Comparison of ENCODE assay signal across 15 cellular contexts in the genomic region with DNA sequence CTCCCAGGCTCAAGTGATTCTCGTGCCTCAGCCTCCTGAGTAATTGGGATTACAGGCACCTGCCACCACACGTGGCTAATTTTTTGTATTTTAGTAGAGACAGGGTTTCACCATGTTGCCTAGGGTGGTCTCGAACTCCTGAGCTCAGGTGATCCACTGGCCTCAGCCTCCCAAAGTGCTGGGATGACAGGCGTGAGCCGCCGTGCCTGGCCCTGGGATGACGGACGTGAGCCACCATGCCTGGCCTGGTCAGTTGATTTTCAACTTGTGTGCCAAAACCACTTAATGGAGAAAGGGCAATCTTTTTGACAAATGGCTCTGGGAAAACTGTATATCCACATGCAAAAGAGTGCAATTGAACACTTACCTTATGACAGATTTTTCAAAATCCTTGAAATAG. TPM values are rescaled to one million over a fixed set of nuclear protein-coding genes. Genes with fewer than 3 reads are reported as not detected.
"Had no signal": no experiment of that assay in that cellular context is flagged by ENCODE, and none has a peak within 500 bp of the region (broad histone marks: within the 10 kb centered on the region; RNA-seq: fewer than 3 reads in every experiment).

No MANE protein-coding gene starts in this region.

RNA-seq across cellular contexts. Expression of gene MUC5B, which starts 7.0 kb away (rescaled TPM):
- total RNA-seq: activated B cell treated with CpG ODN at 0.5 μM for 24 hours; activated CD4-positive, alpha-beta memory T cell treated with anti-CD3 and anti-CD28 coated beads for 36 hours; activated CD4-positive, alpha-beta T cell treated with anti-CD3 and anti-CD28 coated beads, Interleukin-2, amount 10 ng/mL, durations not matched to agents 24 days and 14 days; activated CD8-positive, alpha-beta memory T cell treated with anti-CD3 and anti-CD28 coated beads for 36 hours; activated CD8-positive, alpha-beta T cell treated with anti-CD3 and anti-CD28 coated beads for 36 hours; activated naive CD4-positive, alpha-beta T cell treated with anti-CD3 and anti-CD28 coated beads for 36 hours; activated naive CD4-positive, alpha-beta T cell treated with anti-CD3 and anti-CD28 coated beads, Interleukin-2, amount 50 U/mL, for 72 hours; activated naive CD8-positive, alpha-beta T cell treated with anti-CD3 and anti-CD28 coated beads for 36 hours; activated T-cell treated with anti-CD3 and anti-CD28 coated beads, Interleukin-2, amount 50 U/mL, for 72 hours; activated T-helper 1 cell treated with anti-CD3 and anti-CD28 coated beads, Interleukin-12 subunit alpha, Interleukin-12 subunit beta, Interleukin-2, Interleukin-4 antibody, amounts not matched to agents 30 ng/mL and 10 ng/mL and 1 ng/mL, durations not matched to agents 14 hours and 24 hours and 36 hours; activated T-helper 17 cell treated with anti-CD3 and anti-CD28 coated beads, Interleukin-2, amount 50 U/mL, for 72 hours; aorta; astrocyte; cardiac septum had no signal

RNA-seq across cellular contexts. Expression of gene MUC5AC, which starts 58.1 kb away (rescaled TPM):
- total RNA-seq: activated B cell treated with CpG ODN at 0.5 μM for 24 hours; activated CD4-positive, alpha-beta memory T cell treated with anti-CD3 and anti-CD28 coated beads for 36 hours; activated CD4-positive, alpha-beta T cell treated with anti-CD3 and anti-CD28 coated beads, Interleukin-2, amount 10 ng/mL, durations not matched to agents 24 days and 14 days; activated CD8-positive, alpha-beta memory T cell treated with anti-CD3 and anti-CD28 coated beads for 36 hours; activated CD8-positive, alpha-beta T cell treated with anti-CD3 and anti-CD28 coated beads for 36 hours; activated naive CD4-positive, alpha-beta T cell treated with anti-CD3 and anti-CD28 coated beads for 36 hours; activated naive CD4-positive, alpha-beta T cell treated with anti-CD3 and anti-CD28 coated beads, Interleukin-2, amount 50 U/mL, for 72 hours; activated naive CD8-positive, alpha-beta T cell treated with anti-CD3 and anti-CD28 coated beads for 36 hours; activated T-cell treated with anti-CD3 and anti-CD28 coated beads, Interleukin-2, amount 50 U/mL, for 72 hours; activated T-helper 1 cell treated with anti-CD3 and anti-CD28 coated beads, Interleukin-12 subunit alpha, Interleukin-12 subunit beta, Interleukin-2, Interleukin-4 antibody, amounts not matched to agents 30 ng/mL and 10 ng/mL and 1 ng/mL, durations not matched to agents 14 hours and 24 hours and 36 hours; activated T-helper 17 cell treated with anti-CD3 and anti-CD28 coated beads, Interleukin-2, amount 50 U/mL, for 72 hours; aorta; astrocyte; breast epithelium; cardiac septum had no signal
